ENCODE assay signal across 16 cellular contexts in genomic region chr6:99189823-99190721, GRCh38.
DNase-seq lines count a peak whose midpoint lies in the region; ATAC-seq, FAIRE-seq and TF ChIP-seq lines count a peak whose summit lies in the region.
"Had no signal": no experiment of that assay in that cellular context is flagged by ENCODE, and none has a peak within 500 bp of the region (broad histone marks: within the 10 kb centered on the region; RNA-seq: fewer than 3 reads in every experiment).

No MANE protein-coding gene starts in this region.

- DNase-seq in GM19239 (ENCODE audit: insufficient read length, low spot score) (peak; percentile 27), kidney tubule cell (ENCODE audit: low spot score) (no peak), Kasumi-1 (lab: John Stamatoyannopoulos, UW) (no peak), tibial artery (no peak), cerebellum (ENCODE audit: low spot score) (no peak)
- DNase-seq: naive B cell, NCI-H146, upper lobe of right lung had no signal

- peak; percentile 98 for ATAC-seq in GM18499 (IDR thresholded peaks at IDR 0.05; ENCODE audit: insufficient read depth, unreplicated experiment)
- ATAC-seq in HG02763 (IDR thresholded peaks at IDR 0.05; ENCODE audit: unreplicated experiment) = peak; percentile 97
- peak; percentile 98 for ATAC-seq in HG03565 (IDR thresholded peaks at IDR 0.05; ENCODE audit: unreplicated experiment)
- ATAC-seq: upper lobe of right lung had no signal

- no peak overlapping the region for H3K27ac ChIP-seq in tibial artery
- H3K27ac ChIP-seq: coronary artery, hepatocyte, HL-60, SJSA1, upper lobe of right lung had no signal

- no peaks in the 10 kb centered on the region for H3K4me1 ChIP-seq in tibial artery
- H3K4me1 ChIP-seq: SJSA1, upper lobe of right lung had no signal

- no peaks in the 10 kb centered on the region for H3K36me3 ChIP-seq in tibial artery
- H3K36me3 ChIP-seq: SJSA1, upper lobe of right lung had no signal

- intact Hi-C loops in tibial artery (cut with DNase I; ENCODE audit: low total_unique reads) = no loop called here

- FAIRE-seq in GM19239 (lab: Jason Lieb, UNC) = peak; percentile 89
- FAIRE-seq: D721Med had no signal

- no peaks in the 10 kb centered on the region for H3K27me3 ChIP-seq in tibial artery
- H3K27me3 ChIP-seq: hepatocyte, upper lobe of right lung had no signal

- no peaks in the 10 kb centered on the region for H3K9me3 ChIP-seq in tibial artery
- H3K9me3 ChIP-seq: SJSA1, upper lobe of right lung had no signal

- TF ChIP-seq CTCF in tibial artery (IDR thresholded peaks at IDR 0.05) = no peak

- no peak overlapping the region for H3K4me3 ChIP-seq in tibial artery
- H3K4me3 ChIP-seq: coronary artery, hepatocyte, SJSA1, upper lobe of right lung had no signal
